Comparison of ENCODE assay signal across 1 cellular context in the genomic region with DNA sequence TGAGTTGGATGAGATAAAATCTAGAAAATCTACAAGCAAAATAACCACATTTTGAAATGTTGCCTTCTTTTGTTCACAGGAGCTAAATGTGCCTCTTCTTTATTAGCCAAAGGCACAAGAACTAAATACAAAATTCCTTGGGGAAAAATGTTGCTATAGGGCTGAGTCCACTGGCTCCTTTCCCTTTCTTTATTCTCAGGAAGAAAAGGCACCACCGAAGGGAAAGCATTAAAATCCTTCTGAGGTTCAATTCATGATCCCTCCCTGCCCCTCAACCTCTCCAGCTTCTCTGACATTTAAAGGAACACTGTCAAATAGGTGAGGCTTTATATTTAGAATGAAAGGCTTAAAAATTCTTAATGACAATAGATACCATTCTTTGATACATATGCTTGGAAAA.
TF ChIP-seq lines count a peak whose summit lies in the region.

No MANE protein-coding gene starts in this region.

TF ChIP-seq in GM23338, 12 proteins besides CTCF, POLR2A, EP300 and RAD21 (continued from another document):
- TF ChIP-seq ZNF114 (CRISPR knock-in tag; IDR thresholded peaks at IDR 0.05) (no peak), STAT1 (IDR thresholded peaks at IDR 0.05; ENCODE audit: unreplicated experiment) (no peak), EZH2phosphoT487 (IDR thresholded peaks at IDR 0.05; ENCODE audit: unreplicated experiment) (no peak), NANOG (IDR thresholded peaks at IDR 0.05; ENCODE audit: borderline replicate concordance) (no peak), CREB1 (CRISPR knock-in tag; IDR thresholded peaks at IDR 0.05; ENCODE audit: low read depth) (no peak), POLR2AphosphoS5 (IDR thresholded peaks at IDR 0.05; ENCODE audit: low read depth) (no peak), EZH2 (IDR thresholded peaks at IDR 0.05; ENCODE audit: low read depth, unreplicated experiment) (no peak), ZNF331 (CRISPR knock-in tag; IDR thresholded peaks at IDR 0.05; ENCODE audit: low read depth) (no peak), JUNB (IDR thresholded peaks at IDR 0.05; ENCODE audit: unreplicated experiment) (no peak), ETS1 (IDR thresholded peaks at IDR 0.05) (no peak)
- TF ChIP-seq, protein P1, sequence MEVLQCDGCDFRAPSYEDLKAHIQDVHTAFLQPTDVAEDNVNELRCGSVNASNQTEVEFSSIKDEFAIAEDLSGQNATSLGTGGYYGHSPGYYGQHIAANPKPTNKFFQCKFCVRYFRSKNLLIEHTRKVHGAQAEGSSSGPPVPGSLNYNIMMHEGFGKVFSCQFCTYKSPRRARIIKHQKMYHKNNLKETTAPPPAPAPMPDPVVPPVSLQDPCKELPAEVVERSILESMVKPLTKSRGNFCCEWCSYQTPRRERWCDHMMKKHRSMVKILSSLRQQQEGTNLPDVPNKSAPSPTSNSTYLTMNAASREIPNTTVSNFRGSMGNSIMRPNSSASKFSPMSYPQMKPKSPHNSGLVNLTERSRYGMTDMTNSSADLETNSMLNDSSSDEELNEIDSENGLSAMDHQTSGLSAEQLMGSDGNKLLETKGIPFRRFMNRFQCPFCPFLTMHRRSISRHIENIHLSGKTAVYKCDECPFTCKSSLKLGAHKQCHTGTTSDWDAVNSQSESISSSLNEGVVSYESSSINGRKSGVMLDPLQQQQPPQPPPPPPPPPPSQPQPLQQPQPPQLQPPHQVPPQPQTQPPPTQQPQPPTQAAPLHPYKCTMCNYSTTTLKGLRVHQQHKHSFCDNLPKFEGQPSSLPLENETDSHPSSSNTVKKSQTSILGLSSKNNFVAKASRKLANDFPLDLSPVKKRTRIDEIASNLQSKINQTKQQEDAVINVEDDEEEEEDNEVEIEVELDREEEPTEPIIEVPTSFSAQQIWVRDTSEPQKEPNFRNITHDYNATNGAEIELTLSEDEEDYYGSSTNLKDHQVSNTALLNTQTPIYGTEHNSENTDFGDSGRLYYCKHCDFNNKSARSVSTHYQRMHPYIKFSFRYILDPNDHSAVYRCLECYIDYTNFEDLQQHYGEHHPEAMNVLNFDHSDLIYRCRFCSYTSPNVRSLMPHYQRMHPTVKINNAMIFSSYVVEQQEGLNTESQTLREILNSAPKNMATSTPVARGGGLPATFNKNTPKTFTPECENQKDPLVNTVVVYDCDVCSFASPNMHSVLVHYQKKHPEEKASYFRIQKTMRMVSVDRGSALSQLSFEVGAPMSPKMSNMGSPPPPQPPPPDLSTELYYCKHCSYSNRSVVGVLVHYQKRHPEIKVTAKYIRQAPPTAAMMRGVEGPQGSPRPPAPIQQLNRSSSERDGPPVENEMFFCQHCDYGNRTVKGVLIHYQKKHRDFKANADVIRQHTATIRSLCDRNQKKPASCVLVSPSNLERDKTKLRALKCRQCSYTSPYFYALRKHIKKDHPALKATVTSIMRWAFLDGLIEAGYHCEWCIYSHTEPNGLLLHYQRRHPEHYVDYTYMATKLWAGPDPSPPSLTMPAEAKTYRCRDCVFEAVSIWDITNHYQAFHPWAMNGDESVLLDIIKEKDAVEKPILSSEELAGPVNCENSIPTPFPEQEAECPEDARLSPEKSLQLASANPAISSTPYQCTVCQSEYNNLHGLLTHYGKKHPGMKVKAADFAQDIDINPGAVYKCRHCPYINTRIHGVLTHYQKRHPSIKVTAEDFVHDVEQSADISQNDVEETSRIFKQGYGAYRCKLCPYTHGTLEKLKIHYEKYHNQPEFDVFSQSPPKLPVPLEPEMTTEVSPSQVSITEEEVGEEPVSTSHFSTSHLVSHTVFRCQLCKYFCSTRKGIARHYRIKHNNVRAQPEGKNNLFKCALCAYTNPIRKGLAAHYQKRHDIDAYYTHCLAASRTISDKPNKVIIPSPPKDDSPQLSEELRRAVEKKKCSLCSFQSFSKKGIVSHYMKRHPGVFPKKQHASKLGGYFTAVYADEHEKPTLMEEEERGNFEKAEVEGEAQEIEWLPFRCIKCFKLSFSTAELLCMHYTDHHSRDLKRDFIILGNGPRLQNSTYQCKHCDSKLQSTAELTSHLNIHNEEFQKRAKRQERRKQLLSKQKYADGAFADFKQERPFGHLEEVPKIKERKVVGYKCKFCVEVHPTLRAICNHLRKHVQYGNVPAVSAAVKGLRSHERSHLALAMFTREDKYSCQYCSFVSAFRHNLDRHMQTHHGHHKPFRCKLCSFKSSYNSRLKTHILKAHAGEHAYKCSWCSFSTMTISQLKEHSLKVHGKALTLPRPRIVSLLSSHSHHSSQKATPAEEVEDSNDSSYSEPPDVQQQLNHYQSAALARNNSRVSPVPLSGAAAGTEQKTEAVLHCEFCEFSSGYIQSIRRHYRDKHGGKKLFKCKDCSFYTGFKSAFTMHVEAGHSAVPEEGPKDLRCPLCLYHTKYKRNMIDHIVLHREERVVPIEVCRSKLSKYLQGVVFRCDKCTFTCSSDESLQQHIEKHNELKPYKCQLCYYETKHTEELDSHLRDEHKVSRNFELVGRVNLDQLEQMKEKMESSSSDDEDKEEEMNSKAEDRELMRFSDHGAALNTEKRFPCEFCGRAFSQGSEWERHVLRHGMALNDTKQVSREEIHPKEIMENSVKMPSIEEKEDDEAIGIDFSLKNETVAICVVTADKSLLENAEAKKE (CRISPR knock-in tag; IDR thresholded peaks at IDR 0.05) = no peak
